Comparison of ENCODE assay signal across 1 cellular context in the genomic region with DNA sequence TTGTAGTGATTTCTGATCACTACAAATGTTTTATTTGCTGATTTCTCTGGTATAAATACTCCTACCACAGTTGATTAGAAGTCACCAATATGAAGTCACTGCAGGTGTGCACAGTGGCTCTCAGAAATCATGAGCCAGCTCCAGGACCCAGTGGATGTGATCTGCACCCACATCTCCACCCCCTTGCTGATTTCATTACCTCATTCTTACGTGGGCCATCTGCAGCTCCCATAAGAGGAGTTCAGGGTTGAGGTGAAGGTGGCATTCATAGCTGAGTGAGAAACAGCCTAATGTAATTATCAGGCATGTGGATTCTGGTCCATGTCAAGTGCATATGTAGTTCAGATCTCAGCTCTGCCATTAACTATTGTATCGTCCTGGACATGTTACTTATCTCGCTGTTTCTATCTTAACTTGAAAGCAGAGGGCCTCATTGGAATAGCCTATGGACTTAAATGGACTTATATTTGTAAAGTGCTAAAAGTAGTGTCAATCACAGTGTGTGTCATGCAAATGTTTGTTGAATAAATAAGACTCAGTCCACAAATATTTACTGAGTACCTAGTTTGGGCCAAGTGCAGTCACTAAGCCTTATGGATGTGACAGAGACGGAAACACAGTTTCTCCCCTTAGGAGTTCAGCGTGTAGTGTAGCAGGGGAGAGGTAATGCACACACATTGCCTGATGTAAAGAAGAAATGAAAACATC.
TF ChIP-seq lines count a peak whose summit lies in the region.

No MANE protein-coding gene starts in this region.

TF ChIP-seq in SK-N-SH treated with all-trans-retinoic acid at 6 μM for 48 hours, 23 proteins besides CTCF, POLR2A, EP300 and RAD21 (continued from another document):
- TF ChIP-seq, protein P1, sequence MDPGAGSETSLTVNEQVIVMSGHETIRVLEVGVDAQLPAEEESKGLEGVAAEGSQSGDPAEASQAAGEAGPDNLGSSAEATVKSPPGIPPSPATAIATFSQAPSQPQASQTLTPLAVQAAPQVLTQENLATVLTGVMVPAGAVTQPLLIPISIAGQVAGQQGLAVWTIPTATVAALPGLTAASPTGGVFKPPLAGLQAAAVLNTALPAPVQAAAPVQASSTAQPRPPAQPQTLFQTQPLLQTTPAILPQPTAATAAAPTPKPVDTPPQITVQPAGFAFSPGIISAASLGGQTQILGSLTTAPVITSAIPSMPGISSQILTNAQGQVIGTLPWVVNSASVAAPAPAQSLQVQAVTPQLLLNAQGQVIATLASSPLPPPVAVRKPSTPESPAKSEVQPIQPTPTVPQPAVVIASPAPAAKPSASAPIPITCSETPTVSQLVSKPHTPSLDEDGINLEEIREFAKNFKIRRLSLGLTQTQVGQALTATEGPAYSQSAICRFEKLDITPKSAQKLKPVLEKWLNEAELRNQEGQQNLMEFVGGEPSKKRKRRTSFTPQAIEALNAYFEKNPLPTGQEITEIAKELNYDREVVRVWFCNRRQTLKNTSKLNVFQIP (CRISPR knock-in tag; IDR thresholded peaks at IDR 0.05; ENCODE audit: borderline replicate concordance, low read depth) = no peak
